In the genomic region with DNA sequence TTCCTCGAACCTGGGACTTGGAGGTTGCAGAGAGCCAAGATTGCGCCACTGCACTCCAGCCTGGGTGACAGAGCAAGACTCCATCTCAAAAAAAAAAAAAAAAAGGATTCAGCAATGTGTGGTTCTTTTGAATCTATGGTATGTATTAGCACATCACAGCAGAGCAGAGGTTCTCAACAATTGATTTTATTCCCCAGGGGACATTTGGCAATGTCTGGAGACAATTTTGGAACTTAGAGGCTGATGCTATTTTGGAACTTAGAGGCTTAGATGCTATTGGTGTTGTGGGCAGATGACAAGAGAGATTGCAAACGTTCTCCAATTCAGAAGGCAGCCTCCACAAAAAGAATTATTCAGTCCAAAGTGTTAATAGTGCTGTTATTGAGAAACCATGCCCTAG, we compare ENCODE assay signal across 31 cellular contexts.
"Had no signal": no experiment of that assay in that cellular context is flagged by ENCODE, and none has a peak within 500 bp of the region (broad histone marks: within the 10 kb centered on the region; RNA-seq: fewer than 3 reads in every experiment).

No MANE protein-coding gene starts in this region.

- H3K36me3 ChIP-seq: ascending aorta, breast epithelium, cardiac muscle cell, colonic mucosa, gastroesophageal sphincter, heart right ventricle had no signal

- H2AFZ ChIP-seq: hepatocyte had no signal

- ATAC-seq: activated CD4-positive, alpha-beta T cell treated with anti-CD3 and anti-CD28 coated beads for 36 hours; activated CD8-positive, alpha-beta memory T cell treated with anti-CD3 and anti-CD28 coated beads, Interleukin-2, amount 10 ng/mL, durations not matched to agents 7 days and 5 days; activated CD8-positive, alpha-beta T cell treated with anti-CD3 and anti-CD28 coated beads, Interleukin-2, amount 10 ng/mL, durations not matched to agents 7 days and 5 days; activated naive CD4-positive, alpha-beta T cell treated with anti-CD3 and anti-CD28 coated beads, Interleukin-2, amount 50 U/mL, for 72 hours; esophagus mucosa; gastroesophageal sphincter; heart right ventricle had no signal

- H3K27me3 ChIP-seq: ascending aorta, breast epithelium, cardiac muscle cell, colonic mucosa, dorsolateral prefrontal cortex, gastroesophageal sphincter, heart right ventricle, hepatocyte had no signal

- H3K9me3 ChIP-seq: colonic mucosa had no signal

- H3K4me3 ChIP-seq: ascending aorta, breast epithelium, cardiac muscle cell, colonic mucosa, dorsolateral prefrontal cortex, gastroesophageal sphincter, heart right ventricle, hepatocyte had no signal

- H3K27ac ChIP-seq: ascending aorta, breast epithelium, cardiac muscle cell, colonic mucosa, dorsolateral prefrontal cortex, gastroesophageal sphincter, heart right ventricle, hepatocyte had no signal

- DNase-seq: activated CD4-positive, alpha-beta memory T cell treated with anti-CD3 and anti-CD28 coated beads for 36 hours; activated CD4-positive, alpha-beta T cell treated with anti-CD3 and anti-CD28 coated beads for 36 hours; activated CD4-positive, alpha-beta T cell treated with anti-CD3 and anti-CD28 coated beads, Interleukin-2, amount 10 ng/mL, durations not matched to agents 24 days and 14 days; activated CD4-positive, CD25-positive, alpha-beta regulatory T cell; activated CD4-positive, CD25-positive, alpha-beta regulatory T cell treated with anti-CD3 and anti-CD28 coated beads, Interleukin-2, amount 50 U/mL, for 72 hours; activated CD8-positive, alpha-beta memory T cell treated with anti-CD3 and anti-CD28 coated beads, Interleukin-2, amount 10 ng/mL, durations not matched to agents 7 days and 5 days; activated CD8-positive, alpha-beta memory T cell treated with anti-CD3 and anti-CD28 coated beads, Interleukin-2, amount 50 U/mL, for 4 hours; activated CD8-positive, alpha-beta T cell treated with anti-CD3 and anti-CD28 coated beads, Interleukin-2, amount 10 ng/mL, durations not matched to agents 7 days and 5 days; activated gamma-delta T cell; activated naive CD4-positive, alpha-beta T cell; activated naive CD4-positive, alpha-beta T cell treated with anti-CD3 and anti-CD28 coated beads, Interleukin-2, amount 10 ng/mL, durations not matched to agents 7 days and 5 days; activated naive CD8-positive, alpha-beta T cell treated with anti-CD3 and anti-CD28 coated beads, Interleukin-2, amount 10 ng/mL, durations not matched to agents 7 days and 5 days; activated T-cell treated with anti-CD3 and anti-CD28 coated beads, Interleukin-2, amount 50 U/mL, for 1 hour; activated T-cell treated with anti-CD3 and anti-CD28 coated beads, Interleukin-2, amount 50 U/mL, for 48 hours; central memory CD4-positive, alpha-beta T cell; cerebellar nuclear complex; colonic mucosa; dorsolateral prefrontal cortex; effector memory CD4-positive, alpha-beta T cell; endodermal cell; foreskin melanocyte; heart right ventricle; T-helper 1 cell; T-helper 2 cell had no signal

- H3K4me1 ChIP-seq: ascending aorta, breast epithelium, colonic mucosa, gastroesophageal sphincter had no signal

- H3K79me2 ChIP-seq: hepatocyte had no signal

- H3K4me2 ChIP-seq: hepatocyte had no signal
